ENCODE assay signal across 8 cellular contexts in the genomic region with DNA sequence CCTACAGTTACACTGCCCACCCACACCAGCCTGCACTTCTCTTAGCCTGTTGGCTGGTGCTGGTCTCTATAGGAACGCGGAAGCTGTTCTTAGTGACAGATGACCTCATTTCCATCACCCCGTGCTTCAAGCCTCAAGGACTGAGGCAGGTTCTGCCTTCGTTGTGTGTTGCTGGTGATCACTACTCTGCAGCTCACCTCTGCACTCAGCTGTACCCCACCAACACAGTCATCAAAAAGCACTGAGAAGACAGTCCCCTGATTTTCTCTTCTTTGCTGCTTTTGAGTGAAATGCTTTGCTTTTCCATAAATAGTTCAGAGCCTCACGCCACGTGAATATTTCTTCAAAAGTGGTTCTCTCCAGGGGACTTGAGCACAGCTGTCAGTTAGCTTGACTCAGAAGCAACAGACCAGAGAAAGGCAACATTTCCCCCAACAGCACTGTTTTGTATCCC.
DNase-seq lines count a peak whose midpoint lies in the region; ATAC-seq and TF ChIP-seq lines count a peak whose summit lies in the region.

No MANE protein-coding gene starts in this region.

- no peaks in the 10 kb centered on the region for H3K9me3 Mint-ChIP-seq in progenitor cell of endocrine pancreas (ENCODE audit: low read depth)

- H3K9ac ChIP-seq in skeletal muscle satellite cell (ENCODE audit: low read depth, low read length), result no peak overlapping the region

- H3K4me3 Mint-ChIP-seq in progenitor cell of endocrine pancreas (ENCODE audit: low read depth), result no peak overlapping the region

- no peaks in the 10 kb centered on the region for H3K27me3 ChIP-seq in skeletal muscle satellite cell (ENCODE audit: control insufficient read depth, insufficient read depth, low read length)

- H3K9me3 ChIP-seq in skeletal muscle satellite cell (replicated peaks; ENCODE audit: low read length), result no peaks in the 10 kb centered on the region

- no peaks in the 10 kb centered on the region for H3K4me1 Mint-ChIP-seq in progenitor cell of endocrine pancreas (ENCODE audit: low read depth)

- peaks cover 2% of the 10 kb centered on the region for H3K36me3 Mint-ChIP-seq in progenitor cell of endocrine pancreas (ENCODE audit: insufficient read depth)

- no peak for TF ChIP-seq CTCF in progenitor cell of endocrine pancreas (IDR thresholded peaks at IDR 0.05; ENCODE audit: unreplicated experiment)

- peak; percentile 75 for ATAC-seq in GM19328 (IDR thresholded peaks at IDR 0.05; ENCODE audit: unreplicated experiment)
- peak; percentile 79 for ATAC-seq in HG02981 (IDR thresholded peaks at IDR 0.05; ENCODE audit: unreplicated experiment)
- no peak for ATAC-seq in HG02970 (IDR thresholded peaks at IDR 0.05; ENCODE audit: low FRiP score, unreplicated experiment)

- H3K27ac Mint-ChIP-seq in progenitor cell of endocrine pancreas, result no peak overlapping the region

- DNase-seq in cerebellar cortex (ENCODE audit: low spot score) (peak; percentile 29), progenitor cell of endocrine pancreas (ENCODE audit: low spot score, unreplicated experiment) (no peak), SIG-M5 treated with dmso at 0.1 percent for 504 hours (lab: John Stamatoyannopoulos, UW; ENCODE audit: unreplicated experiment) (no peak), posterior vena cava (ENCODE audit: low spot score) (no peak)

- intact Hi-C loops in posterior vena cava (cut with DNase I), result loop anchor here in 1 of 2 donors (5.0 kb wide), 1 partner anchor 1292 kb away; no protein-coding TSS in a partner anchor

- H3K36me3 ChIP-seq in skeletal muscle satellite cell (ENCODE audit: insufficient read depth, low read length), result no peaks in the 10 kb centered on the region

- H3K4me3 ChIP-seq in skeletal muscle satellite cell (ENCODE audit: low read length), result no peak overlapping the region

- H3K4me1 ChIP-seq in skeletal muscle satellite cell (ENCODE audit: control insufficient read depth, insufficient read depth, low read length), result peaks cover 14% of the 10 kb centered on the region

- H3K4me2 ChIP-seq in skeletal muscle satellite cell (ENCODE audit: low read length), result peak overlapping the region; percentile 68

- no peaks in the 10 kb centered on the region for H3K27me3 Mint-ChIP-seq in progenitor cell of endocrine pancreas
